16 cellular contexts compared by ENCODE assay signal in genomic region chr3:185734725-185735096, GRCh38.
"Had no signal": no experiment of that assay in that cellular context is flagged by ENCODE, and none has a peak within 500 bp of the region (broad histone marks: within the 10 kb centered on the region; RNA-seq: fewer than 3 reads in every experiment).

No MANE protein-coding gene starts in this region.

- H3K27ac Mint-ChIP-seq: activated CD8-positive, alpha-beta memory T cell treated with anti-CD3 and anti-CD28 coated beads, Interleukin-2, amount 10 ng/mL, durations not matched to agents 7 days and 5 days; activated naive CD8-positive, alpha-beta T cell treated with anti-CD3 and anti-CD28 coated beads, Interleukin-2, amount 10 ng/mL, durations not matched to agents 7 days and 5 days; activated T-cell treated with anti-CD3 and anti-CD28 coated beads, Interleukin-2, amount 50 U/mL, for 72 hours; memory B cell; stimulated activated effector memory CD8-positive, alpha-beta T cell treated with anti-CD3 and anti-CD28 coated beads, Interleukin-12 subunit alpha, Interleukin-12 subunit beta, amount 100 ng/mL, for 72 hours had no signal

- H3K9me3 Mint-ChIP-seq: activated naive CD8-positive, alpha-beta T cell treated with anti-CD3 and anti-CD28 coated beads, Interleukin-2, amount 10 ng/mL, durations not matched to agents 7 days and 5 days; activated T-cell treated with anti-CD3 and anti-CD28 coated beads, Interleukin-2, amount 50 U/mL, for 72 hours; memory B cell; neural crest cell; stimulated activated effector memory CD8-positive, alpha-beta T cell treated with anti-CD3 and anti-CD28 coated beads, Interleukin-12 subunit alpha, Interleukin-12 subunit beta, amount 100 ng/mL, for 72 hours had no signal

- H3K9me3 ChIP-seq: breast epithelium, heart right ventricle, left lung, pancreas, thyroid gland had no signal

- H3K36me3 ChIP-seq: breast epithelium, heart right ventricle, left lung, pancreas, thyroid gland had no signal

- H3K4me3 ChIP-seq: breast epithelium, heart right ventricle, left lung, pancreas, skin epidermis, thyroid gland had no signal

- H3K27me3 ChIP-seq: breast epithelium, heart right ventricle, left lung, pancreas, thyroid gland had no signal

- FAIRE-seq: frontal cortex, pancreas had no signal

- H3K4me1 Mint-ChIP-seq: activated CD8-positive, alpha-beta memory T cell treated with anti-CD3 and anti-CD28 coated beads, Interleukin-2, amount 10 ng/mL, durations not matched to agents 7 days and 5 days; stimulated activated effector memory CD8-positive, alpha-beta T cell treated with anti-CD3 and anti-CD28 coated beads, Interleukin-12 subunit alpha, Interleukin-12 subunit beta, amount 100 ng/mL, for 72 hours had no signal

- ATAC-seq: activated CD8-positive, alpha-beta memory T cell treated with anti-CD3 and anti-CD28 coated beads, Interleukin-2, amount 10 ng/mL, durations not matched to agents 7 days and 5 days; activated T-cell treated with anti-CD3 and anti-CD28 coated beads, Interleukin-2, amount 50 U/mL, for 72 hours; stimulated activated effector memory CD8-positive, alpha-beta T cell treated with anti-CD3 and anti-CD28 coated beads, Interleukin-12 subunit alpha, Interleukin-12 subunit beta, amount 100 ng/mL, for 72 hours had no signal

- DNase-seq: activated CD4-positive, alpha-beta T cell treated with anti-CD3 and anti-CD28 coated beads, Interleukin-2, amount 50 U/mL, for 1 hour; activated CD8-positive, alpha-beta memory T cell treated with anti-CD3 and anti-CD28 coated beads, Interleukin-2, amount 10 ng/mL, durations not matched to agents 7 days and 5 days; activated naive CD8-positive, alpha-beta T cell treated with anti-CD3 and anti-CD28 coated beads, Interleukin-2, amount 10 ng/mL, durations not matched to agents 7 days and 5 days; activated T-cell treated with anti-CD3 and anti-CD28 coated beads, Interleukin-2, amount 50 U/mL, for 72 hours; heart right ventricle; islet precursor cell; left lung; pancreas; T-helper 1 cell; thyroid gland had no signal

- H3K27ac ChIP-seq: breast epithelium, heart right ventricle, left lung, pancreas, skin epidermis, thyroid gland had no signal

- H3K4me3 Mint-ChIP-seq: activated CD8-positive, alpha-beta memory T cell treated with anti-CD3 and anti-CD28 coated beads, Interleukin-2, amount 10 ng/mL, durations not matched to agents 7 days and 5 days; activated naive CD8-positive, alpha-beta T cell treated with anti-CD3 and anti-CD28 coated beads, Interleukin-2, amount 10 ng/mL, durations not matched to agents 7 days and 5 days; activated T-cell treated with anti-CD3 and anti-CD28 coated beads, Interleukin-2, amount 50 U/mL, for 72 hours; memory B cell; stimulated activated effector memory CD8-positive, alpha-beta T cell treated with anti-CD3 and anti-CD28 coated beads, Interleukin-12 subunit alpha, Interleukin-12 subunit beta, amount 100 ng/mL, for 72 hours had no signal

- H3K36me3 Mint-ChIP-seq: activated CD8-positive, alpha-beta memory T cell treated with anti-CD3 and anti-CD28 coated beads, Interleukin-2, amount 10 ng/mL, durations not matched to agents 7 days and 5 days; activated naive CD8-positive, alpha-beta T cell treated with anti-CD3 and anti-CD28 coated beads, Interleukin-2, amount 10 ng/mL, durations not matched to agents 7 days and 5 days; memory B cell; stimulated activated effector memory CD8-positive, alpha-beta T cell treated with anti-CD3 and anti-CD28 coated beads, Interleukin-12 subunit alpha, Interleukin-12 subunit beta, amount 100 ng/mL, for 72 hours had no signal

- H3K4me1 ChIP-seq: breast epithelium, pancreas, thyroid gland had no signal
